Comparison of ENCODE assay signal across 14 cellular contexts in the genomic region with DNA sequence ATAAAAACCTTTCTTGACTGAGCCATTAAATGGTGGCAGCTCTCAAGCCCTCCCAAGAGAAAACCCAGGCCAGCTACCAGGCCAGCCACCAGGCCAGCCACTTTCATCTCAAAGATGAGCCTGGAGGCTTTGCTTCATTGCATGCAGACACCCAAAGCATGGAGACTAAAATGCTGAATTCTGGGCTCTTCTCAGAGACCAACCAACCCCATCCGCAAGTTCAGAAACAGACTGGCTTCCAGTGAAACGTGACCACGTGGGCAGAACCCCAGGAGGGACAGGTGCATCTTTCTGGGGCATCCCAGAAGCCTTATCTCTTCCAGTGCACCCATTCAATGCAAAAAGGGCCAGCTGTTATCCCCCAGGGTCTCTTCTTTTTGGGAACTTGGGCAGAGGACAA.
"Had no signal": no experiment of that assay in that cellular context is flagged by ENCODE, and none has a peak within 500 bp of the region (broad histone marks: within the 10 kb centered on the region; RNA-seq: fewer than 3 reads in every experiment).

No MANE protein-coding gene starts in this region.

- H3K4me3 ChIP-seq: adrenal gland, cardiac muscle cell, gastrocnemius medialis, sigmoid colon, thyroid gland had no signal

- H3K4me3 Mint-ChIP-seq: activated CD4-positive, alpha-beta memory T cell treated with anti-CD3 and anti-CD28 coated beads, Interleukin-2, amount 10 ng/mL, durations not matched to agents 7 days and 5 days; activated naive CD4-positive, alpha-beta T cell treated with anti-CD3 and anti-CD28 coated beads, Interleukin-2, amount 50 U/mL, for 24 hours had no signal

- H3K9me3 ChIP-seq: adrenal gland, gastrocnemius medialis, sigmoid colon, thyroid gland had no signal

- H3K36me3 Mint-ChIP-seq: activated naive CD4-positive, alpha-beta T cell treated with anti-CD3 and anti-CD28 coated beads, Interleukin-2, amount 50 U/mL, for 24 hours had no signal

- H3K27ac Mint-ChIP-seq: activated CD4-positive, alpha-beta memory T cell treated with anti-CD3 and anti-CD28 coated beads, Interleukin-2, amount 10 ng/mL, durations not matched to agents 7 days and 5 days; activated naive CD4-positive, alpha-beta T cell treated with anti-CD3 and anti-CD28 coated beads, Interleukin-2, amount 50 U/mL, for 24 hours had no signal

- H2AFZ ChIP-seq: parathyroid adenoma had no signal

- H3K9me3 Mint-ChIP-seq: activated CD4-positive, alpha-beta memory T cell treated with anti-CD3 and anti-CD28 coated beads, Interleukin-2, amount 10 ng/mL, durations not matched to agents 7 days and 5 days; activated naive CD4-positive, alpha-beta T cell treated with anti-CD3 and anti-CD28 coated beads, Interleukin-2, amount 50 U/mL, for 24 hours had no signal

- H3K36me3 ChIP-seq: adrenal gland, cardiac muscle cell, gastrocnemius medialis, sigmoid colon, thyroid gland had no signal

- H3K4me1 ChIP-seq: parathyroid adenoma had no signal

- H3K27me3 ChIP-seq: adrenal gland, cardiac muscle cell, gastrocnemius medialis, sigmoid colon, thyroid gland had no signal

- H3K79me2 ChIP-seq: parathyroid adenoma had no signal

- ATAC-seq: gastrocnemius medialis had no signal

- H3K9ac ChIP-seq: parathyroid adenoma had no signal

- DNase-seq: activated CD4-positive, alpha-beta memory T cell treated with anti-CD3 and anti-CD28 coated beads, Interleukin-2, amount 10 ng/mL, durations not matched to agents 7 days and 5 days; activated CD4-positive, alpha-beta T cell treated with anti-CD3 and anti-CD28 coated beads for 4 hours; activated effector memory CD4-positive, alpha-beta T cell treated with anti-CD3 and anti-CD28 coated beads, Interleukin-2, amount 50 U/mL, for 16 hours; activated T-cell treated with anti-CD3 and anti-CD28 coated beads, Interleukin-2, amount 50 U/mL, for 48 hours; adrenal gland; gastrocnemius medialis; islet precursor cell; sigmoid colon; stimulated activated CD4-positive, alpha-beta T cell treated with anti-CD3 and anti-CD28 coated beads, Interleukin-12 subunit alpha, Interleukin-12 subunit beta, amount 100 ng/mL, for 4 hours; stimulated activated CD4-positive, alpha-beta T cell treated with anti-CD3 and anti-CD28 coated beads, Interleukin-2, amount 100 ng/mL, for 24 hours; thyroid gland had no signal
